Comparison of ENCODE assay signal across 20 cellular contexts in genomic region chr11:36162282-36162825, GRCh38.
"Had no signal": no experiment of that assay in that cellular context is flagged by ENCODE, and none has a peak within 500 bp of the region (broad histone marks: within the 10 kb centered on the region; RNA-seq: fewer than 3 reads in every experiment).

No MANE protein-coding gene starts in this region.

- DNase-seq: activated CD4-positive, alpha-beta T cell treated with anti-CD3 and anti-CD28 coated beads for 1 hour; activated CD4-positive, alpha-beta T cell treated with anti-CD3 and anti-CD28 coated beads, Interleukin-2, amount 50 U/mL, for 4 hours; activated naive CD4-positive, alpha-beta T cell treated with anti-CD3 and anti-CD28 coated beads for 36 hours; activated naive CD8-positive, alpha-beta T cell treated with anti-CD3 and anti-CD28 coated beads, Interleukin-2, amount 50 U/mL, for 24 hours; activated T-cell treated with anti-CD3 and anti-CD28 coated beads for 4 hours; aorta; effector memory CD8-positive, alpha-beta T cell; foreskin keratinocyte; kidney glomerular epithelial cell; mucosa of descending colon; naive thymus-derived CD4-positive, alpha-beta T cell; right lobe of liver; T-helper 1 cell; T1000 had no signal

- H3K27ac Mint-ChIP-seq: activated naive CD4-positive, alpha-beta T cell treated with anti-CD3 and anti-CD28 coated beads for 36 hours; activated naive CD8-positive, alpha-beta T cell treated with anti-CD3 and anti-CD28 coated beads, Interleukin-2, amount 50 U/mL, for 24 hours; dendritic cell treated with granulocyte-macrophage colony-stimulating factor and Interleukin-4, amounts not matched to agents 40 ng/mL and 50 ng/mL, for 4 days; effector memory CD8-positive, alpha-beta T cell; naive thymus-derived CD4-positive, alpha-beta T cell; stimulated activated naive CD8-positive, alpha-beta T cell treated with anti-CD3 and anti-CD28 coated beads, Interleukin-15, Interleukin-2, amounts not matched to agents 100 ng/mL and 50 ng/mL, for 24 hours; type B pancreatic cell had no signal

- H3K4me1 ChIP-seq: breast epithelium, right lobe of liver had no signal

- H3K4me3 Mint-ChIP-seq: activated naive CD4-positive, alpha-beta T cell treated with anti-CD3 and anti-CD28 coated beads for 36 hours; activated naive CD8-positive, alpha-beta T cell treated with anti-CD3 and anti-CD28 coated beads, Interleukin-2, amount 50 U/mL, for 24 hours; dendritic cell treated with granulocyte-macrophage colony-stimulating factor and Interleukin-4, amounts not matched to agents 40 ng/mL and 50 ng/mL, for 4 days; effector memory CD8-positive, alpha-beta T cell; naive thymus-derived CD4-positive, alpha-beta T cell; stimulated activated naive CD8-positive, alpha-beta T cell treated with anti-CD3 and anti-CD28 coated beads, Interleukin-15, Interleukin-2, amounts not matched to agents 100 ng/mL and 50 ng/mL, for 24 hours; type B pancreatic cell had no signal

- H3K4me3 ChIP-seq: breast epithelium, mucosa of descending colon, right lobe of liver, suprapubic skin had no signal

- H3K9me3 Mint-ChIP-seq: activated naive CD4-positive, alpha-beta T cell treated with anti-CD3 and anti-CD28 coated beads for 36 hours; activated naive CD8-positive, alpha-beta T cell treated with anti-CD3 and anti-CD28 coated beads, Interleukin-2, amount 50 U/mL, for 24 hours; dendritic cell treated with granulocyte-macrophage colony-stimulating factor and Interleukin-4, amounts not matched to agents 40 ng/mL and 50 ng/mL, for 4 days; effector memory CD8-positive, alpha-beta T cell; stimulated activated naive CD8-positive, alpha-beta T cell treated with anti-CD3 and anti-CD28 coated beads, Interleukin-15, Interleukin-2, amounts not matched to agents 100 ng/mL and 50 ng/mL, for 24 hours; type B pancreatic cell had no signal

- H3K36me3 ChIP-seq: breast epithelium, neutrophil, right lobe of liver, suprapubic skin had no signal

- H3K27me3 ChIP-seq: breast epithelium, foreskin keratinocyte, right lobe of liver, suprapubic skin had no signal

- H3K4me1 Mint-ChIP-seq: activated naive CD8-positive, alpha-beta T cell treated with anti-CD3 and anti-CD28 coated beads, Interleukin-2, amount 50 U/mL, for 24 hours; naive thymus-derived CD4-positive, alpha-beta T cell had no signal

- H3K27ac ChIP-seq: breast epithelium, foreskin keratinocyte, neutrophil, right lobe of liver, suprapubic skin had no signal

- H3K9me3 ChIP-seq: breast epithelium, mucosa of descending colon, neutrophil, right lobe of liver, suprapubic skin had no signal

- ATAC-seq: activated naive CD8-positive, alpha-beta T cell treated with anti-CD3 and anti-CD28 coated beads, Interleukin-2, amount 50 U/mL, for 24 hours; effector memory CD8-positive, alpha-beta T cell; foreskin keratinocyte; mucosa of descending colon; naive thymus-derived CD4-positive, alpha-beta T cell had no signal

- H3K36me3 Mint-ChIP-seq: naive thymus-derived CD4-positive, alpha-beta T cell; type B pancreatic cell had no signal
